Comparison of ENCODE assay signal across 8 cellular contexts in the genomic region with DNA sequence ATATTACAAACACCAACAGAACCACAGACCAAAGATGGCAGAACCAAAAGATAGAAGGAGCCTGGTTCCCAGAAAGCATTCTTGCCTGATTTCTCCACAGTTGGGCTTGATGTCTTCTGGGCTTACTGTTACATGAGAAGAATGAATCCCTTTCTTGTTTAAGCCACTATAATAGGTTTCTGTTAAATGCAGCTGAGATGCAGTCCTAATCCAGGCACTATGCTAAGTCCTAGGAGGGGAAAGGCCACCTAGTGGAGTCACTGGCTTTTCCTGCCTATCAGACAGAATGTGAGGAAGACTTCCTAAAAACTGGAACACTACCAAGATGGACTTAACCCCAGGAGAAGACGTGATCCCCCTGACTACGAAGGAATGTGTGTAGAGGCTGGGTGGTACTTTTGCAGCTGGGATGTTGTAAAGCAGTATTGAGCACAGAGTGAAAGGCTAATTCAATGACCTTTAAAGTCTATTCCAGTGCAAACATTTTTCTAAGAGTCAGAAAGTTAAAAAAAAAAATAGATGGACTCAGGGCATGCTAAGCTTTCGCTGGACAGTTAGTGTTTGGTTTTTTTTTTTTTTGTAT. TPM values are rescaled to one million over a fixed set of nuclear protein-coding genes. Genes with fewer than 3 reads are reported as not detected.
DNase-seq lines count a peak whose midpoint lies in the region; ATAC-seq and TF ChIP-seq lines count a peak whose summit lies in the region.

No MANE protein-coding gene starts in this region.

- H3K27me3 ChIP-seq in dorsolateral prefrontal cortex (no peaks in the 10 kb centered on the region), psoas muscle (ENCODE audit: insufficient read depth in 3 of 3, low read length in 2 of 3) (no peaks in the 10 kb centered on the region)

- ATAC-seq in psoas muscle (peak in 3 of 4 donors; percentile 30 to 45 (median 30)), GM21360 (IDR thresholded peaks at IDR 0.05; ENCODE audit: unreplicated experiment) (no peak), HG03520 (IDR thresholded peaks at IDR 0.05; ENCODE audit: unreplicated experiment) (no peak)

- H3K9me3 ChIP-seq in psoas muscle, result peaks cover 22% of the 10 kb centered on the region

- 29 to 36% (median 32%) methylated on average over 3 of the region's 3 CpGs for WGBS in psoas muscle, 3 donors

- H3K27ac ChIP-seq in dorsolateral prefrontal cortex (peak overlapping the region in 48 of 59 donors; percentile 3 to 84 (median 65)), psoas muscle (no peak overlapping the region)

- H3K36me3 ChIP-seq in psoas muscle (ENCODE audit: insufficient read depth in 1 of 2, low read depth in 1 of 2), result no peaks in the 10 kb centered on the region

- intact Hi-C loops in dorsolateral prefrontal cortex (cut with DNase I), result loop anchor here (10.0 kb wide), 2 partner anchors 549 to 609 kb away; no protein-coding TSS in a partner anchor
- intact Hi-C loops in psoas muscle (cut with DNase I), result loop anchor here (2.0 to 10.0 kb wide), 8 partner anchors 166 to 619 kb away; partner anchors contain the start of gene ABCA1 (in 1 of the 2)

- no peaks in the 10 kb centered on the region for H3K4me1 ChIP-seq in psoas muscle

- TF ChIP-seq CTCF in dorsolateral prefrontal cortex (IDR thresholded peaks at IDR 0.05 in 54 of 56, conservative IDR thresholded peaks at IDR 0.05 in 2 of 56; ENCODE audit: low read depth in 1 of 56, partially characterized antibody in 56 of 56) (peak in 40 of 56 donors; percentile 8 to 61 (median 38)), psoas muscle (IDR thresholded peaks at IDR 0.05) (no peak)

- H3K4me3 ChIP-seq in dorsolateral prefrontal cortex (no peak overlapping the region), psoas muscle (no peak overlapping the region)

- peak; percentile 51 for DNase-seq in GM03348 (ENCODE audit: low spot score)
- DNase-seq in NCI-H526 (lab: John Stamatoyannopoulos, UW), result peak; percentile 26 to 60
- peak in 1 of 10 donors; percentile 25 for DNase-seq in dorsolateral prefrontal cortex
- DNase-seq in psoas muscle, result no peak
- no peak for DNase-seq in OCI-M2 (lab: John Stamatoyannopoulos, UW; ENCODE audit: unreplicated experiment)
- DNase-seq in activated CD8-positive, alpha-beta memory T cell treated with anti-CD3 and anti-CD28 coated beads, Interleukin-2, amount 50 U/mL, for 48 hours, result no peak

RNA-seq across cellular contexts. Expression of gene FSD1L, which starts 34.3 kb away (rescaled TPM):
- total RNA-seq in dorsolateral prefrontal cortex, result 10 to 100 TPM; 20.3 to 54.9 (median 37.0) TPM
- total RNA-seq in psoas muscle, result 10 to 100 TPM; 17.0 to 28.6 (median 21.7) TPM
- polyA plus RNA-seq in psoas muscle, result 10 to 100 TPM in 1 of 3 donors, 1 to 10 TPM in 2; 5.0 to 15.7 (median 7.0) TPM

Comparison
In these comparisons a context has a peak if more than half of its experiments do, and no peak if none do; other contexts are left out.
1. DNase-seq: peak in GM03348 (single experiment) and NCI-H526 (2 of 2); none in psoas muscle (0 of 2), OCI-M2 (single experiment) and activated CD8-positive, alpha-beta memory T cell treated with anti-CD3 and anti-CD28 coated beads, Interleukin-2, amount 50 U/mL, for 48 hours (single experiment).
2. ATAC-seq: peak in psoas muscle (3 of 4); none in GM21360 (single experiment) and HG03520 (single experiment).